In genomic region chr10:43979551-43979950, GRCh38 we compare ENCODE assay signal across 25 cellular contexts.
DNase-seq lines count a peak whose midpoint lies in the region; ATAC-seq, FAIRE-seq and TF ChIP-seq lines count a peak whose summit lies in the region.
"Had no signal": no experiment of that assay in that cellular context is flagged by ENCODE, and none has a peak within 500 bp of the region (broad histone marks: within the 10 kb centered on the region; RNA-seq: fewer than 3 reads in every experiment).

No MANE protein-coding gene starts in this region.

- TF ChIP-seq RAD21 in K562 (CRISPR knock-in tag; conservative IDR thresholded peaks at IDR 0.05 in 1 of 2, IDR thresholded peaks at IDR 0.05 in 1 of 2) = no peak

- H3K4me1 Mint-ChIP-seq in osteocyte (ENCODE audit: unreplicated experiment) = no peaks in the 10 kb centered on the region
- H3K4me1 Mint-ChIP-seq in activated naive CD4-positive, alpha-beta T cell treated with anti-CD3 and anti-CD28 coated beads, Interleukin-2, amount 10 ng/mL, durations not matched to agents 7 days and 5 days = peaks cover 29% of the 10 kb centered on the region
- H3K4me1 Mint-ChIP-seq: GM23338 had no signal

- TF ChIP-seq EP300 in K562 (IDR thresholded peaks at IDR 0.05; ENCODE audit: low read length) = no peak

- H3K27ac ChIP-seq in K562 (ENCODE audit: extremely low read depth, low read depth, low read length) = no peak overlapping the region
- H3K27ac ChIP-seq: A549 had no signal

- WGBS in K562 (ENCODE audit: insufficient coverage, low coverage, missing lambda C conversion rate) = 32% methylated on average over 3 of the region's 3 CpGs

- H2AFZ ChIP-seq in K562 (ENCODE audit: low read depth, low read length) = no peak overlapping the region

- no peak overlapping the region for H3K27ac Mint-ChIP-seq in osteocyte (ENCODE audit: unreplicated experiment)
- H3K27ac Mint-ChIP-seq in activated naive CD4-positive, alpha-beta T cell treated with anti-CD3 and anti-CD28 coated beads, Interleukin-2, amount 10 ng/mL, durations not matched to agents 7 days and 5 days = no peak overlapping the region
- H3K27ac Mint-ChIP-seq: CD4-positive, alpha-beta T cell; GM23338; H9 had no signal

- TF ChIP-seq CTCF in K562 (IDR thresholded peaks at IDR 0.05 in 2 of 3, conservative IDR thresholded peaks at IDR 0.05 in 1 of 3; ENCODE audit: insufficient read depth in 2 of 3, low read depth in 1 of 3, low read length in 3 of 3) (no peak), osteocyte (IDR thresholded peaks at IDR 0.05) (no peak)

- H3K9me3 Mint-ChIP-seq in osteocyte (ENCODE audit: unreplicated experiment) = no peaks in the 10 kb centered on the region
- H3K9me3 Mint-ChIP-seq in activated naive CD4-positive, alpha-beta T cell treated with anti-CD3 and anti-CD28 coated beads, Interleukin-2, amount 10 ng/mL, durations not matched to agents 7 days and 5 days = peaks cover 6% of the 10 kb centered on the region
- H3K9me3 Mint-ChIP-seq: CD4-positive, alpha-beta T cell; CD8-positive, alpha-beta memory T cell; GM23338; H9 had no signal

- H3K4me3 Mint-ChIP-seq in osteocyte (ENCODE audit: unreplicated experiment) = no peak overlapping the region
- no peak overlapping the region for H3K4me3 Mint-ChIP-seq in activated naive CD4-positive, alpha-beta T cell treated with anti-CD3 and anti-CD28 coated beads, Interleukin-2, amount 10 ng/mL, durations not matched to agents 7 days and 5 days
- H3K4me3 Mint-ChIP-seq: CD14-positive monocyte; CD4-positive, alpha-beta T cell; CD8-positive, alpha-beta memory T cell; GM23338; H9 had no signal

- DNase-seq in K562 (ENCODE audit: extremely low read depth in 1 of 4, low spot score in 3 of 4) (no peak), mesenteric fat pad (ENCODE audit: low spot score) (peak; percentile 76), osteocyte (ENCODE audit: extremely low spot score, unreplicated experiment) (peak; percentile 79), NCI-H226 (no peak)
- DNase-seq in activated naive CD4-positive, alpha-beta T cell treated with anti-CD3 and anti-CD28 coated beads, Interleukin-2, amount 10 ng/mL, durations not matched to agents 7 days and 5 days = no peak
- DNase-seq: 8988T; ACHN; AML-193; CD4-positive, alpha-beta T cell; CD8-positive, alpha-beta memory T cell; DMS 273 treated with DMSO at 0.1 percent for 48 hours; DMS79; EL; GDM1; H9 had no signal

- H4K20me1 ChIP-seq in K562 (replicated peaks; ENCODE audit: control insufficient read depth, insufficient read depth, low read length) = no peaks in the 10 kb centered on the region
- H4K20me1 ChIP-seq: BLaER1 treated with 17β-estradiol and CSF1 and Interleukin-3, amounts not matched to agents 10 nM and 100 nM had no signal

- no TSS peak for BruUV-seq in K562 (replicated peaks; lab: Mats Ljungman, UMichigan)

- ATAC-seq in K562 (no peak), HG03432 (IDR thresholded peaks at IDR 0.05; ENCODE audit: unreplicated experiment) (no peak)
- ATAC-seq: A549, GM12878, GM23338, HCT116 had no signal

- H3K9ac ChIP-seq in K562 (ENCODE audit: insufficient read depth in 1 of 2, low read depth in 2 of 2, low read length in 2 of 2) = no peak overlapping the region

- no peaks in the 10 kb centered on the region for H3K36me3 ChIP-seq in K562 (ENCODE audit: control insufficient read depth, insufficient read depth, low read length)
- H3K36me3 ChIP-seq: BE2C; BLaER1 treated with 17β-estradiol and CSF1 and Interleukin-3, amounts not matched to agents 10 nM and 100 nM had no signal

- intact Hi-C loops in K562 (cut with micrococcal nuclease) = no loop called here

- peaks cover 7 to 16% of the 10 kb centered on the region in 2 experiments; a peak in 4 of 5 replicates for H3K4me1 ChIP-seq in K562 (replicated peaks in 1 of 2; ENCODE audit: control insufficient read depth in 2 of 2, insufficient read depth in 2 of 2, low read length in 2 of 2)
- H3K4me1 ChIP-seq: A549 had no signal

- no peak overlapping the region for H3K4me2 ChIP-seq in K562 (ENCODE audit: insufficient read depth, low read length)
- H3K4me2 ChIP-seq: A549, GM23338 had no signal

- H3K9me3 ChIP-seq in K562 (replicated peaks; ENCODE audit: control insufficient read depth, insufficient read depth, low read depth, low read length) = no peaks in the 10 kb centered on the region
- H3K9me3 ChIP-seq: A549, BE2C had no signal

- H3K27me3 ChIP-seq in K562 (ENCODE audit: control insufficient read depth in 2 of 2, insufficient read depth in 2 of 2, low read length in 2 of 2) = peaks cover 0 to 6% of the 10 kb centered on the region in 2 experiments; a peak in 2 of 5 replicates
- H3K27me3 ChIP-seq: BE2C; BLaER1 treated with 17β-estradiol and CSF1 and Interleukin-3, amounts not matched to agents 10 nM and 100 nM had no signal

- in situ Hi-C loops in K562 (cut with MboI) = no loop called here

- no peaks in the 10 kb centered on the region for H3K79me2 ChIP-seq in K562 (ENCODE audit: control insufficient read depth, insufficient read depth, low read length)

- POLR2A ChIA-PET in K562 (lab: Yijun Ruan, JAX) = no interaction called here

- H3K27me3 Mint-ChIP-seq in osteocyte (ENCODE audit: unreplicated experiment) = no peaks in the 10 kb centered on the region
- H3K27me3 Mint-ChIP-seq in activated naive CD4-positive, alpha-beta T cell treated with anti-CD3 and anti-CD28 coated beads, Interleukin-2, amount 10 ng/mL, durations not matched to agents 7 days and 5 days = no peaks in the 10 kb centered on the region
- H3K27me3 Mint-ChIP-seq: CD4-positive, alpha-beta T cell had no signal

- FAIRE-seq in K562 (lab: Jason Lieb, UNC) = no peak
- FAIRE-seq: A549, D721Med, GM12878, GM19239 had no signal

- H3K36me3 Mint-ChIP-seq in osteocyte (ENCODE audit: unreplicated experiment) = no peaks in the 10 kb centered on the region
- no peaks in the 10 kb centered on the region for H3K36me3 Mint-ChIP-seq in activated naive CD4-positive, alpha-beta T cell treated with anti-CD3 and anti-CD28 coated beads, Interleukin-2, amount 10 ng/mL, durations not matched to agents 7 days and 5 days
- H3K36me3 Mint-ChIP-seq: CD14-positive monocyte; CD8-positive, alpha-beta memory T cell had no signal

- no peak for TF ChIP-seq POLR2A in K562 (conservative IDR thresholded peaks at IDR 0.05)

- CTCF ChIA-PET in K562 (lab: Yijun Ruan, JAX; ENCODE audit: low intra/inter-chr PET ratio) = no interaction called here
- CTCF ChIA-PET in activated naive CD4-positive, alpha-beta T cell treated with anti-CD3 and anti-CD28 coated beads, Interleukin-2, amount 10 ng/mL, durations not matched to agents 7 days and 5 days (lab: Charles Lee) = no interaction called here

- no peak overlapping the region for H3K4me3 ChIP-seq in K562
- H3K4me3 ChIP-seq: A549; BLaER1 treated with 17β-estradiol and CSF1 and Interleukin-3, amounts not matched to agents 10 nM and 100 nM; GM12878; GM23338 had no signal

- no peaks in the 10 kb centered on the region for H3K9me1 ChIP-seq in K562 (ENCODE audit: control insufficient read depth, insufficient read depth, low read length)

TF ChIP-seq in K562, 482 proteins besides CTCF, POLR2A, EP300 and RAD21:
- TF ChIP-seq, protein P1, sequence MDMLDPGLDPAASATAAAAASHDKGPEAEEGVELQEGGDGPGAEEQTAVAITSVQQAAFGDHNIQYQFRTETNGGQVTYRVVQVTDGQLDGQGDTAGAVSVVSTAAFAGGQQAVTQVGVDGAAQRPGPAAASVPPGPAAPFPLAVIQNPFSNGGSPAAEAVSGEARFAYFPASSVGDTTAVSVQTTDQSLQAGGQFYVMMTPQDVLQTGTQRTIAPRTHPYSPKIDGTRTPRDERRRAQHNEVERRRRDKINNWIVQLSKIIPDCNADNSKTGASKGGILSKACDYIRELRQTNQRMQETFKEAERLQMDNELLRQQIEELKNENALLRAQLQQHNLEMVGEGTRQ (CRISPR knock-in tag; IDR thresholded peaks at IDR 0.05) = peak; percentile 5; the same call in 1 of the 2 replicates
- TF ChIP-seq NR3C1 (CRISPR knock-in tag; IDR thresholded peaks at IDR 0.05) (no peak), TEAD1 (CRISPR knock-in tag; IDR thresholded peaks at IDR 0.05) (no peak)
- TF ChIP-seq, protein P2, sequence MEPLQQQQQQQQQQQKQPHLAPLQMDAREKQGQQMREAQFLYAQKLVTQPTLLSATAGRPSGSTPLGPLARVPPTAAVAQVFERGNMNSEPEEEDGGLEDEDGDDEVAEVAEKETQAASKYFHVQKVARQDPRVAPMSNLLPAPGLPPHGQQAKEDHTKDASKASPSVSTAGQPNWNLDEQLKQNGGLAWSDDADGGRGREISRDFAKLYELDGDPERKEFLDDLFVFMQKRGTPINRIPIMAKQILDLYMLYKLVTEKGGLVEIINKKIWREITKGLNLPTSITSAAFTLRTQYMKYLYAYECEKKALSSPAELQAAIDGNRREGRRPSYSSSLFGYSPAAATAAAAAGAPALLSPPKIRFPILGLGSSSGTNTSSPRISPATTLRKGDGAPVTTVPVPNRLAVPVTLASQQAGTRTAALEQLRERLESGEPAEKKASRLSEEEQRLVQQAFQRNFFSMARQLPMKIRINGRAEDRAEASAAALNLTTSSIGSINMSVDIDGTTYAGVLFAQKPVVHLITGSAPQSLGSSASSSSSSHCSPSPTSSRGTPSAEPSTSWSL (CRISPR knock-in tag; IDR thresholded peaks at IDR 0.05; ENCODE audit: borderline replicate concordance) = no peak

Comparison
In these comparisons a context has a peak if more than half of its experiments do, and no peak if none do; other contexts are left out.
1. DNase-seq: peak in mesenteric fat pad (single experiment) and osteocyte (single experiment); none in K562 (0 of 4), NCI-H226 (single experiment) and activated naive CD4-positive, alpha-beta T cell treated with anti-CD3 and anti-CD28 coated beads, Interleukin-2, amount 10 ng/mL, durations not matched to agents 7 days and 5 days (single experiment).